ENCODE assay signal across 8 cellular contexts in genomic region chr2:108621087-108621559, GRCh38.
DNase-seq lines count a peak whose midpoint lies in the region; ATAC-seq and TF ChIP-seq lines count a peak whose summit lies in the region.

No MANE protein-coding gene starts in this region.

- no peak for TF ChIP-seq CTCF in PC-9 (conservative IDR thresholded peaks at IDR 0.05)

- H3K4me3 ChIP-seq in CD4-positive, CD25-positive, alpha-beta regulatory T cell (ENCODE audit: low read depth, low read length): peak overlapping the region; percentile 88
- no peak overlapping the region for H3K4me3 ChIP-seq in PC-9
- H3K4me3 ChIP-seq in iPS DF 6.9 (ENCODE audit: low read length): no peak overlapping the region

- CTCF ChIA-PET in PC-9 (lab: Charles Lee): interaction anchor here (0.5 to 1.0 kb wide), 3 partner anchors 14 to 16 kb away, joined by 3 to 5 read pairs (median 3); no protein-coding TSS in a partner anchor

- DNase-seq in CD4-positive, CD25-positive, alpha-beta regulatory T cell: peak; percentile 58 to 93 (median 79)
- DNase-seq in PC-9: peak; percentile 40 to 61
- DNase-seq in activated T-helper 2 cell treated with anti-CD3 and anti-CD28 coated beads, Interferon-gamma antibody, Interleukin-2, Interleukin-4, amounts not matched to agents 10 μg/mL and 5 μg/mL and 100 μg/mL, durations not matched to agents 14 hours and 24 hours and 36 hours (ENCODE audit: low spot score): peak; percentile 74
- DNase-seq in iPS DF 6.9 (ENCODE audit: low read depth, low spot score): no peak
- peak; percentile 43 to 61 for DNase-seq in stimulated activated CD4-positive, alpha-beta T cell treated with anti-CD3 and anti-CD28 coated beads, Interleukin-1b, Interleukin-23, amount 100 ng/mL, for 4 hours (ENCODE audit: low read depth in 2 of 2)
- no peak for DNase-seq in SIG-M5 (lab: John Stamatoyannopoulos, UW)

- WGBS in iPS DF 6.9 (ENCODE audit: insufficient coverage, insufficient read length): no CpG with 5 or more reads among the region's 8 CpGs

- POLR2A ChIA-PET in PC-9 (lab: Charles Lee; ENCODE audit: unreplicated experiment): interaction anchor here (0.8 kb wide), 1 partner anchor 27 kb away, joined by 9 read pairs; no protein-coding TSS in a partner anchor

- peak overlapping the region; percentile 45 for H3K4me2 ChIP-seq in PC-9

- no peaks in the 10 kb centered on the region for H3K27me3 ChIP-seq in CD4-positive, CD25-positive, alpha-beta regulatory T cell (ENCODE audit: control insufficient read depth, insufficient read depth, low read length)
- H3K27me3 ChIP-seq in PC-9 (ENCODE audit: insufficient read depth, low read depth) (no peaks in the 10 kb centered on the region), iPS DF 6.9 (ENCODE audit: control insufficient read depth, insufficient read depth, low read length) (no peaks in the 10 kb centered on the region)

- H2AFZ ChIP-seq in PC-9: no peak overlapping the region

- no peaks in the 10 kb centered on the region for H3K27me3 Mint-ChIP-seq in CD4-positive, CD25-positive, alpha-beta regulatory T cell
- no peaks in the 10 kb centered on the region for H3K27me3 Mint-ChIP-seq in activated T-helper 2 cell treated with anti-CD3 and anti-CD28 coated beads, Interferon-gamma antibody, Interleukin-2, Interleukin-4, amounts not matched to agents 10 μg/mL and 5 μg/mL and 100 μg/mL, durations not matched to agents 14 hours and 24 hours and 36 hours (ENCODE audit: low read depth)

- 0 out of 2 replicates have a peak, but pooled peaks cover 3% of the 10 kb centered on the region for H3K9me2 ChIP-seq in PC-9 (ENCODE audit: insufficient read depth)

- intact Hi-C loops in PC-9 (cut with micrococcal nuclease; ENCODE audit: unreplicated experiment): loop anchor here (2.0 kb wide), 1 partner anchor 26 kb away; no protein-coding TSS in a partner anchor
- intact Hi-C loops in activated T-helper 2 cell treated with anti-CD3 and anti-CD28 coated beads, Interferon-gamma antibody, Interleukin-2, Interleukin-4, amounts not matched to agents 10 μg/mL and 5 μg/mL and 100 μg/mL, durations not matched to agents 14 hours and 24 hours and 36 hours (cut with micrococcal nuclease): loop anchor here (1.0 to 2.0 kb wide), 5 partner anchors 8 to 26 kb away; no protein-coding TSS in a partner anchor

- H3K9me3 ChIP-seq in CD4-positive, CD25-positive, alpha-beta regulatory T cell (ENCODE audit: control insufficient read depth in 2 of 2, low read length in 2 of 2): no peaks in the 10 kb centered on the region
- H3K9me3 ChIP-seq in PC-9 (ENCODE audit: insufficient read depth, low read depth) (no peaks in the 10 kb centered on the region), iPS DF 6.9 (ENCODE audit: control insufficient read depth, insufficient read depth, low read length) (no peaks in the 10 kb centered on the region)

- peaks cover 15% of the 10 kb centered on the region; the same call in 1 of the 2 replicates for H3K79me2 ChIP-seq in PC-9 (ENCODE audit: low read depth)

- H3K4me1 ChIP-seq in CD4-positive, CD25-positive, alpha-beta regulatory T cell (ENCODE audit: control insufficient read depth, insufficient read depth, low read length, poor library complexity, severe bottlenecking): peaks cover 85% of the 10 kb centered on the region
- H3K4me1 ChIP-seq in PC-9 (replicated peaks; ENCODE audit: insufficient read depth) (peaks cover 44% of the 10 kb centered on the region), iPS DF 6.9 (ENCODE audit: control insufficient read depth, insufficient read depth, low read length) (no peaks in the 10 kb centered on the region; the same call in 1 of the 2 replicates)

- H4K20me1 ChIP-seq in PC-9 (ENCODE audit: insufficient read depth): no peaks in the 10 kb centered on the region

- BruUV-seq in PC-9 (replicated peaks; lab: Mats Ljungman, UMichigan): no TSS peak

- peaks cover 10% of the 10 kb centered on the region; the same call in 1 of the 2 replicates for H3F3A ChIP-seq in PC-9 (ENCODE audit: insufficient read depth, low read depth)

- H3K27ac ChIP-seq in CD4-positive, CD25-positive, alpha-beta regulatory T cell (ENCODE audit: insufficient read depth, low read length, poor library complexity, severe bottlenecking): peak overlapping the region; percentile 80
- peak overlapping the region; percentile 17; the same call in 1 of the 2 replicates for H3K27ac ChIP-seq in PC-9
- H3K27ac ChIP-seq in iPS DF 6.9 (ENCODE audit: low read length): peak overlapping the region; percentile 39

- H3K27ac Mint-ChIP-seq in CD4-positive, CD25-positive, alpha-beta regulatory T cell: peak overlapping the region; percentile 93
- peak overlapping the region; percentile 97 for H3K27ac Mint-ChIP-seq in activated T-helper 2 cell treated with anti-CD3 and anti-CD28 coated beads, Interferon-gamma antibody, Interleukin-2, Interleukin-4, amounts not matched to agents 10 μg/mL and 5 μg/mL and 100 μg/mL, durations not matched to agents 14 hours and 24 hours and 36 hours

- H3K4me3 Mint-ChIP-seq in CD4-positive, CD25-positive, alpha-beta regulatory T cell: peak overlapping the region; percentile 89 to 97 (median 90)
- H3K4me3 Mint-ChIP-seq in activated T-helper 2 cell treated with anti-CD3 and anti-CD28 coated beads, Interferon-gamma antibody, Interleukin-2, Interleukin-4, amounts not matched to agents 10 μg/mL and 5 μg/mL and 100 μg/mL, durations not matched to agents 14 hours and 24 hours and 36 hours (ENCODE audit: low read depth): peak overlapping the region; percentile 90

- H3K36me3 ChIP-seq in CD4-positive, CD25-positive, alpha-beta regulatory T cell (ENCODE audit: control insufficient read depth, insufficient read depth, low read length): no peaks in the 10 kb centered on the region
- H3K36me3 ChIP-seq in PC-9 (ENCODE audit: low read depth): no peaks in the 10 kb centered on the region
- H3K36me3 ChIP-seq in iPS DF 6.9 (ENCODE audit: control insufficient read depth, insufficient read depth, low read length): no peaks in the 10 kb centered on the region

- H3K9me3 Mint-ChIP-seq in CD4-positive, CD25-positive, alpha-beta regulatory T cell: no peaks in the 10 kb centered on the region
- H3K9me3 Mint-ChIP-seq in activated T-helper 2 cell treated with anti-CD3 and anti-CD28 coated beads, Interferon-gamma antibody, Interleukin-2, Interleukin-4, amounts not matched to agents 10 μg/mL and 5 μg/mL and 100 μg/mL, durations not matched to agents 14 hours and 24 hours and 36 hours: no peaks in the 10 kb centered on the region

- peak; percentile 99 to 100 for ATAC-seq in CD4-positive, CD25-positive, alpha-beta regulatory T cell (ENCODE audit: low read depth in 2 of 2)
- ATAC-seq in GM19395 (IDR thresholded peaks at IDR 0.05; ENCODE audit: unreplicated experiment) (peak; percentile 100), HG03439 (IDR thresholded peaks at IDR 0.05; ENCODE audit: unreplicated experiment) (peak; percentile 98)

- no peaks in the 10 kb centered on the region for H3K36me3 Mint-ChIP-seq in CD4-positive, CD25-positive, alpha-beta regulatory T cell
- H3K36me3 Mint-ChIP-seq in activated T-helper 2 cell treated with anti-CD3 and anti-CD28 coated beads, Interferon-gamma antibody, Interleukin-2, Interleukin-4, amounts not matched to agents 10 μg/mL and 5 μg/mL and 100 μg/mL, durations not matched to agents 14 hours and 24 hours and 36 hours (ENCODE audit: low read depth): no peaks in the 10 kb centered on the region

- H3K4me1 Mint-ChIP-seq in CD4-positive, CD25-positive, alpha-beta regulatory T cell: peaks cover 27 to 86% (median 63%) of the 10 kb centered on the region in 4 donors
- peaks cover 74% of the 10 kb centered on the region for H3K4me1 Mint-ChIP-seq in activated T-helper 2 cell treated with anti-CD3 and anti-CD28 coated beads, Interferon-gamma antibody, Interleukin-2, Interleukin-4, amounts not matched to agents 10 μg/mL and 5 μg/mL and 100 μg/mL, durations not matched to agents 14 hours and 24 hours and 36 hours (ENCODE audit: low read depth)

Comparison
In these comparisons a context has a peak if more than half of its experiments do, and no peak if none do; other contexts are left out.
1. DNase-seq: peak in CD4-positive, CD25-positive, alpha-beta regulatory T cell (3 of 3), PC-9 (2 of 2), activated T-helper 2 cell treated with anti-CD3 and anti-CD28 coated beads, Interferon-gamma antibody, Interleukin-2, Interleukin-4, amounts not matched to agents 10 μg/mL and 5 μg/mL and 100 μg/mL, durations not matched to agents 14 hours and 24 hours and 36 hours (single experiment) and stimulated activated CD4-positive, alpha-beta T cell treated with anti-CD3 and anti-CD28 coated beads, Interleukin-1b, Interleukin-23, amount 100 ng/mL, for 4 hours (2 of 2); none in iPS DF 6.9 (single experiment) and SIG-M5 (single experiment).
2. H3K27ac ChIP-seq: peak in every context shown above with its lines; median percentile 80 in CD4-positive, CD25-positive, alpha-beta regulatory T cell; 39 in iPS DF 6.9; 17 in PC-9.
3. Peak in every context shown above with its lines, with median percentiles within 50 percentile points of each other: ATAC-seq.